ENCODE assay signal across 11 cellular contexts in genomic region chr3:138219255-138219654, GRCh38. TPM values are rescaled to one million over a fixed set of nuclear protein-coding genes. Genes with fewer than 3 reads are reported as not detected.
A peak's percentile ranks its signal among the peaks of the same experiment; 100 is the strongest.
DNase-seq lines count a peak whose midpoint lies in the region; ATAC-seq and TF ChIP-seq lines count a peak whose summit lies in the region.
"Had no signal": no experiment of that assay in that cellular context is flagged by ENCODE, and none has a peak within 500 bp of the region (broad histone marks: within the 10 kb centered on the region; RNA-seq: fewer than 3 reads in every experiment).

No MANE protein-coding gene starts in this region.

- no peak overlapping the region for H3K18ac ChIP-seq in mesendoderm (ENCODE audit: low read length)

- no CpG with 5 or more reads among the region's 1 CpG for WGBS in mesendoderm (ENCODE audit: extremely low coverage, insufficient coverage, low lambda C conversion rate)
- 86 to 89% methylated on average over 1 of the region's 1 CpG for WGBS in aorta, 2 donors

- POLR2A ChIA-PET in WTC11 (lab: Charles Lee) = interaction anchor here (1.2 kb wide), 1 partner anchor 11 kb away, joined by 3 read pairs; no protein-coding TSS in a partner anchor

- no peak overlapping the region for H2AFZ ChIP-seq in GM23338

- no peak overlapping the region for H2AK5ac ChIP-seq in mesendoderm (ENCODE audit: low read length)

- H3K4me2 ChIP-seq in GM23338 = no peak overlapping the region
- H3K4me2 ChIP-seq in mesendoderm (ENCODE audit: low read length) = no peak overlapping the region
- H3K4me2 ChIP-seq: smooth muscle cell had no signal

- DNase-seq in CD4-positive, CD25-positive, alpha-beta regulatory T cell = no peak
- no peak for DNase-seq in GM23338 (ENCODE audit: low spot score)
- no peak for DNase-seq in WTC11 (ENCODE audit: low spot score)
- peak; percentile 33 for DNase-seq in mesendoderm
- DNase-seq in glomerular visceral epithelial cell (ENCODE audit: extremely low spot score) = no peak
- no peak for DNase-seq in aorta
- DNase-seq: DND-41, kidney glomerular epithelial cell, NCI-H1048 had no signal

- H3K4ac ChIP-seq in mesendoderm (ENCODE audit: low read depth, low read length) = no peak overlapping the region

- no peaks in the 10 kb centered on the region for H3K9me2 ChIP-seq in GM23338 (ENCODE audit: insufficient read depth)

- no peak overlapping the region for H4K5ac ChIP-seq in mesendoderm (ENCODE audit: low read length)

- no peak overlapping the region for H2BK120ac ChIP-seq in mesendoderm (ENCODE audit: low read depth, low read length)

- no peak overlapping the region for H2BK5ac ChIP-seq in mesendoderm (ENCODE audit: low read length)

- H3K4me3 ChIP-seq in CD4-positive, CD25-positive, alpha-beta regulatory T cell (ENCODE audit: low read depth, low read length) = no peak overlapping the region
- H3K4me3 ChIP-seq in GM23338 = no peak overlapping the region
- no peak overlapping the region for H3K4me3 ChIP-seq in mesendoderm (ENCODE audit: low read length)
- H3K4me3 ChIP-seq in aorta (ENCODE audit: low read length in 2 of 2) = no peak overlapping the region
- H3K4me3 ChIP-seq: smooth muscle cell had no signal

- H4K8ac ChIP-seq in mesendoderm (ENCODE audit: low read depth, low read length) = no peak overlapping the region

- H3K9me3 Mint-ChIP-seq in CD4-positive, CD25-positive, alpha-beta regulatory T cell = no peaks in the 10 kb centered on the region
- H3K9me3 Mint-ChIP-seq in GM23338 = no peaks in the 10 kb centered on the region
- H3K9me3 Mint-ChIP-seq in WTC11 = no peaks in the 10 kb centered on the region

- no peak overlapping the region for H3K56ac ChIP-seq in mesendoderm (ENCODE audit: low read length)

- H3K27ac Mint-ChIP-seq in CD4-positive, CD25-positive, alpha-beta regulatory T cell = peak overlapping the region in 2 of 3 donors; percentile 22 to 81
- H3K27ac Mint-ChIP-seq in GM23338 = peak overlapping the region; percentile 24; the same call in 1 of the 2 replicates
- H3K27ac Mint-ChIP-seq in WTC11 = peak overlapping the region; percentile 27; the same call in 1 of the 2 replicates

- no peak overlapping the region for H2BK15ac ChIP-seq in mesendoderm (replicated peaks; ENCODE audit: low read depth)

- H3K9ac ChIP-seq in mesendoderm (ENCODE audit: low read length) = no peak overlapping the region

- H3K4me3 Mint-ChIP-seq in CD4-positive, CD25-positive, alpha-beta regulatory T cell = no peak overlapping the region
- no peak overlapping the region for H3K4me3 Mint-ChIP-seq in GM23338
- H3K4me3 Mint-ChIP-seq in WTC11 = no peak overlapping the region

- H3K79me2 ChIP-seq in GM23338 (replicated peaks; ENCODE audit: insufficient read depth) (peaks cover 71% of the 10 kb centered on the region), mesendoderm (ENCODE audit: control insufficient read depth, insufficient read depth, low read length) (peaks cover 2% of the 10 kb centered on the region)

- H3K4me1 ChIP-seq in CD4-positive, CD25-positive, alpha-beta regulatory T cell (ENCODE audit: control insufficient read depth, insufficient read depth, low read length, poor library complexity, severe bottlenecking) = peaks cover 10% of the 10 kb centered on the region
- H3K4me1 ChIP-seq in GM23338 (ENCODE audit: insufficient read depth) (peaks cover 8% of the 10 kb centered on the region; the same call in 1 of the 2 replicates), mesendoderm (ENCODE audit: control insufficient read depth, low read depth, low read length) (no peaks in the 10 kb centered on the region), aorta (ENCODE audit: control insufficient read depth in 1 of 2, insufficient read depth in 2 of 2, low read length in 2 of 2) (peaks cover 0 to 4% of the 10 kb centered on the region in 2 donors)

- H3K4me1 Mint-ChIP-seq in CD4-positive, CD25-positive, alpha-beta regulatory T cell = peaks cover 18 to 51% (median 38%) of the 10 kb centered on the region in 4 donors
- H3K4me1 Mint-ChIP-seq in GM23338 (peaks cover 8% of the 10 kb centered on the region; the same call in 2 of the 3 replicates), WTC11 (peaks cover 13% of the 10 kb centered on the region)

- ATAC-seq in CD4-positive, CD25-positive, alpha-beta regulatory T cell (ENCODE audit: low read depth in 2 of 2) = no peak
- ATAC-seq in GM23338 = peak; percentile 29; the same call in 2 of the 3 replicates
- ATAC-seq in WTC11 = no peak
- no peak for ATAC-seq in GM18519 (IDR thresholded peaks at IDR 0.05; ENCODE audit: low FRiP score, unreplicated experiment)
- no peak for ATAC-seq in aorta (ENCODE audit: low FRiP score)

- no peaks in the 10 kb centered on the region for H3K27me3 ChIP-seq in CD4-positive, CD25-positive, alpha-beta regulatory T cell (ENCODE audit: control insufficient read depth, insufficient read depth, low read length)
- H3K27me3 ChIP-seq in GM23338 (ENCODE audit: insufficient read depth) = no peaks in the 10 kb centered on the region
- H3K27me3 ChIP-seq in mesendoderm (ENCODE audit: insufficient read depth, low read length, poor library complexity) = no peaks in the 10 kb centered on the region
- no peaks in the 10 kb centered on the region for H3K27me3 ChIP-seq in aorta (ENCODE audit: control insufficient read depth in 1 of 2, insufficient read depth in 2 of 2, low read length in 1 of 2)

- peaks cover 17% of the 10 kb centered on the region for H3K36me3 Mint-ChIP-seq in CD4-positive, CD25-positive, alpha-beta regulatory T cell
- H3K36me3 Mint-ChIP-seq in GM23338 (ENCODE audit: low read depth) (peaks cover 17% of the 10 kb centered on the region), WTC11 (peaks cover 17% of the 10 kb centered on the region)

- TF ChIP-seq CTCF in GM23338 (conservative IDR thresholded peaks at IDR 0.05; ENCODE audit: low read depth in 2 of 2) = no peak
- no peak for TF ChIP-seq CTCF in WTC11 (IDR thresholded peaks at IDR 0.05)

- no peaks in the 10 kb centered on the region for H3K9me3 ChIP-seq in CD4-positive, CD25-positive, alpha-beta regulatory T cell (ENCODE audit: control insufficient read depth in 2 of 2, low read length in 2 of 2)
- no peaks in the 10 kb centered on the region for H3K9me3 ChIP-seq in aorta (ENCODE audit: control insufficient read depth, low read length)

- H4K20me1 ChIP-seq in GM23338 (replicated peaks; ENCODE audit: insufficient read depth) = peaks cover 16% of the 10 kb centered on the region

- H3K27ac ChIP-seq in CD4-positive, CD25-positive, alpha-beta regulatory T cell (ENCODE audit: insufficient read depth, low read length, poor library complexity, severe bottlenecking) = no peak overlapping the region
- H3K27ac ChIP-seq in GM23338 (ENCODE audit: low read depth) (no peak overlapping the region), mesendoderm (ENCODE audit: low read depth, low read length) (no peak overlapping the region), aorta (ENCODE audit: low read depth in 1 of 2, low read length in 2 of 2) (no peak overlapping the region)

- H3K79me1 ChIP-seq in mesendoderm (ENCODE audit: low read length) = peaks cover 2% of the 10 kb centered on the region

- peaks cover 20% of the 10 kb centered on the region for H3K36me3 ChIP-seq in CD4-positive, CD25-positive, alpha-beta regulatory T cell (ENCODE audit: control insufficient read depth, insufficient read depth, low read length)
- H3K36me3 ChIP-seq in GM23338 (ENCODE audit: insufficient read depth) = peaks cover 8% of the 10 kb centered on the region; the same call in 1 of the 2 replicates
- peaks cover 3% of the 10 kb centered on the region for H3K36me3 ChIP-seq in mesendoderm (ENCODE audit: control insufficient read depth, insufficient read depth, low read length)
- peaks cover 0 to 6% of the 10 kb centered on the region in 2 donors for H3K36me3 ChIP-seq in aorta (ENCODE audit: control insufficient read depth in 1 of 2, insufficient read depth in 2 of 2, low read length in 1 of 2)

- H3K23ac ChIP-seq in mesendoderm (ENCODE audit: low read length) = no peak overlapping the region

- no peaks in the 10 kb centered on the region for H3K27me3 Mint-ChIP-seq in CD4-positive, CD25-positive, alpha-beta regulatory T cell
- H3K27me3 Mint-ChIP-seq in GM23338 (ENCODE audit: insufficient read depth, low read depth, poor library complexity) (no peaks in the 10 kb centered on the region), WTC11 (ENCODE audit: low read depth) (no peaks in the 10 kb centered on the region)

- intact Hi-C loops in aorta (cut with DNase I) = no loop called here

- CTCF ChIA-PET in WTC11 (lab: Charles Lee) = no interaction called here

- H3F3A ChIP-seq in GM23338 (replicated peaks; ENCODE audit: low read depth) = no peaks in the 10 kb centered on the region

TF ChIP-seq in WTC11, 78 proteins besides CTCF, POLR2A, EP300 and RAD21 (continues in another document):
- no peak for TF ChIP-seq MXD4 (CRISPR knock-in tag; IDR thresholded peaks at IDR 0.05; ENCODE audit: borderline replicate concordance)
- TF ChIP-seq NFYB (CRISPR knock-in tag; conservative IDR thresholded peaks at IDR 0.05; ENCODE audit: low read depth) = no peak
- no peak for TF ChIP-seq ZNF219 (CRISPR knock-in tag; IDR thresholded peaks at IDR 0.05; ENCODE audit: borderline replicate concordance)
- no peak for TF ChIP-seq RELA (CRISPR knock-in tag; IDR thresholded peaks at IDR 0.05; ENCODE audit: borderline replicate concordance)
- TF ChIP-seq ZNF423 (CRISPR knock-in tag; IDR thresholded peaks at IDR 0.05) = no peak
- no peak for TF ChIP-seq ZMAT4 (CRISPR knock-in tag; IDR thresholded peaks at IDR 0.05)
- TF ChIP-seq CBFB (CRISPR knock-in tag; IDR thresholded peaks at IDR 0.05; ENCODE audit: low read depth) = no peak
- TF ChIP-seq ETV6 (CRISPR knock-in tag; IDR thresholded peaks at IDR 0.05) = no peak

RNA-seq across cellular contexts. Expression of gene ARMC8, which starts 32.2 kb away (rescaled TPM):
- 98.1 TPM for total RNA-seq in CD4-positive, CD25-positive, alpha-beta regulatory T cell
- 10 to 100 TPM; 47.2 to 71.2 (median 53.8) TPM for polyA plus RNA-seq in CD4-positive, CD25-positive, alpha-beta regulatory T cell
- 55.5 and 61.4 TPM in 2 replicates for total RNA-seq in GM23338 (2014; rRNA removed; shearing (Covaris generic))
- polyA plus RNA-seq in GM23338 (2016; fragmentation: Nextera tagmentation; extraction: Ambion mirVana) = 30.0 and 36.8 TPM in 2 replicates
- 38.6 to 44.9 TPM (median 38.7 TPM) in 3 replicates for total RNA-seq in WTC11 (2021)
- 43.7 TPM for polyA plus RNA-seq in mesendoderm (2013, experiment 1 of 2)
- 40.9 TPM for polyA plus RNA-seq in mesendoderm (2013, experiment 2 of 2)
- total RNA-seq in aorta = 10 to 100 TPM; 52.6 to 59.7 TPM
- polyA plus RNA-seq in aorta = 10 to 100 TPM; 18.2 to 30.4 TPM

RNA-seq across cellular contexts. Expression of gene DBR1, which starts 44.5 kb away (rescaled TPM):
- 19.6 TPM for total RNA-seq in CD4-positive, CD25-positive, alpha-beta regulatory T cell
- 10 to 100 TPM; 14.6 to 27.2 (median 18.2) TPM for polyA plus RNA-seq in CD4-positive, CD25-positive, alpha-beta regulatory T cell
- total RNA-seq in GM23338 (2014; rRNA removed; shearing (Covaris generic)) = 17.2 and 17.5 TPM in 2 replicates
- 8.1 and 9.7 TPM in 2 replicates for polyA plus RNA-seq in GM23338 (2016; fragmentation: Nextera tagmentation; extraction: Ambion mirVana)
- 18.8 to 20.6 TPM (median 19.3 TPM) in 3 replicates for total RNA-seq in WTC11 (2021)
- 13.1 TPM for polyA plus RNA-seq in mesendoderm (2013, experiment 1 of 2)
- 13.4 TPM for polyA plus RNA-seq in mesendoderm (2013, experiment 2 of 2)
- total RNA-seq in aorta = 10 to 100 TPM; 11.1 to 15.3 TPM
- polyA plus RNA-seq in aorta = 1 to 10 TPM; 5.5 to 9.9 TPM
